18 cellular contexts compared by ENCODE assay signal in the genomic region with DNA sequence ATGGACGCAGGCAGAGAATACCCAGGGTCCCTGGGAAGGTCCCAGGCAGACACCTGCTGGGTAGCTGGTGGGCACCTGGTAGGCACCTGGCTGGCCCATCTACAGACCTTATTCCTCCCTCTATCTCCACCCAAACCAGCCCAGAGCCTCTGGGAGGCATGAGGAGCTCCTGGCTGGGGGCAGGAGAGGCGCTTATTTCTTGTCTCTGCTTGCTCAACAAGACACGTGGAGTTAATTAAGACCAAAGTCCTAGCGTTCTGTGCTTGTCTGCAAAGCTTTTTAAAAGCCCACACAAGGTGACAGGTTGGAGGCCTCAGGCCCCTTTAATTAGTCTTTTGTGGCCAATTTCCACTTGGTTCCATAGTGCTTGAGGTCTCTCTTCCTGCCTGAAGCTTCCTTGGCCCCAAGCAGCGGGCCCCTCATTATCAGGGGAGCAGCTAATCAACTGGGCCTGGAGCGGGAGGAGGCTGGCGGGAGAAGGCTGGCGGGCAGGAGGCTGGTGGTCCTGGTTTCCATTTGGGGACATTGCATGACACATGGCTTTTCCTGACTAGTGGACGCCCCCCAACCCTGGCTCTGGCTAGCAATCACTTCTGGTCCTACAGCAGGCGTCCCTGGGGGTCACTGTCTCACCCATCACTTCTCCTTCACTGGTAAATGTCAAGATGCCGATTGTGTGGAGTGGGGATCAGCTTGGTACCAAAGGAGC.
DNase-seq lines count a peak whose midpoint lies in the region; ATAC-seq and TF ChIP-seq lines count a peak whose summit lies in the region.
"Had no signal": no experiment of that assay in that cellular context is flagged by ENCODE, and none has a peak within 500 bp of the region (broad histone marks: within the 10 kb centered on the region; RNA-seq: fewer than 3 reads in every experiment).

No MANE protein-coding gene starts in this region.

- H3K27me3 ChIP-seq in sigmoid colon, result no peaks in the 10 kb centered on the region
- H3K27me3 ChIP-seq: breast epithelium had no signal

- CTCF ChIA-PET in RWPE1 (lab: Yijun Ruan, JAX), result interaction anchor here (0.7 kb wide), 1 partner anchor 327 kb away, joined by 10 read pairs; no protein-coding TSS in a partner anchor
- CTCF ChIA-PET in activated CD8-positive, alpha-beta T cell treated with anti-CD3 and anti-CD28 coated beads, Interleukin-2, amount 10 ng/mL, durations not matched to agents 7 days and 5 days (lab: Charles Lee), result no interaction called here
- CTCF ChIA-PET in OCI-LY7 (lab: Charles Lee; ENCODE audit: unreplicated experiment), result no interaction called here

- H3K9me3 ChIP-seq in sigmoid colon (no peaks in the 10 kb centered on the region), OCI-LY7 (ENCODE audit: low read length) (no peaks in the 10 kb centered on the region)
- H3K9me3 ChIP-seq: breast epithelium, psoas muscle had no signal

- TF ChIP-seq CTCF in RWPE1 (conservative IDR thresholded peaks at IDR 0.05; ENCODE audit: low read depth) (no peak), foreskin fibroblast (IDR thresholded peaks at IDR 0.05; ENCODE audit: low read depth, low read length) (no peak), sigmoid colon (IDR thresholded peaks at IDR 0.05) (no peak), OCI-LY7 (conservative IDR thresholded peaks at IDR 0.05; ENCODE audit: low read length) (no peak)

- intact Hi-C loops in sigmoid colon (cut with DNase I) (no loop called here), OCI-LY7 (cut with micrococcal nuclease; ENCODE audit: unreplicated experiment) (no loop called here)

- ATAC-seq in GM21717 (IDR thresholded peaks at IDR 0.05; ENCODE audit: unreplicated experiment), result no peak
- ATAC-seq in activated CD8-positive, alpha-beta T cell treated with anti-CD3 and anti-CD28 coated beads, Interleukin-2, amount 10 ng/mL, durations not matched to agents 7 days and 5 days, result no peak
- ATAC-seq: activated CD4-positive, alpha-beta T cell treated with anti-CD3 and anti-CD28 coated beads for 36 hours; psoas muscle had no signal

- H3K4me3 ChIP-seq in foreskin fibroblast (ENCODE audit: low read depth in 1 of 2, low read length in 2 of 2) (no peak overlapping the region), sigmoid colon (no peak overlapping the region), OCI-LY7 (ENCODE audit: low read depth, low read length, poor library complexity, severe bottlenecking) (no peak overlapping the region)
- H3K4me3 ChIP-seq: breast epithelium, psoas muscle had no signal

- H4K20me1 ChIP-seq in OCI-LY7 (ENCODE audit: insufficient read depth, low read length), result no peaks in the 10 kb centered on the region

- H3K27ac ChIP-seq in RWPE1 (peak overlapping the region; percentile 80), sigmoid colon (peak overlapping the region in 1 of 4 donors; percentile 55), OCI-LY7 (ENCODE audit: low read depth, low read length, poor library complexity, severe bottlenecking) (no peak overlapping the region)
- H3K27ac ChIP-seq: psoas muscle had no signal

- no peak overlapping the region for H3K4me2 ChIP-seq in OCI-LY7 (ENCODE audit: low read length)

- no peak for TF ChIP-seq POLR2A in sigmoid colon (IDR thresholded peaks at IDR 0.05)

- TF ChIP-seq EP300 in sigmoid colon (IDR thresholded peaks at IDR 0.05), result no peak

- no peaks in the 10 kb centered on the region for H3K4me1 Mint-ChIP-seq in activated CD8-positive, alpha-beta T cell treated with anti-CD3 and anti-CD28 coated beads, Interleukin-2, amount 10 ng/mL, durations not matched to agents 7 days and 5 days (ENCODE audit: low read depth)
- H3K4me1 Mint-ChIP-seq: activated CD4-positive, alpha-beta T cell treated with anti-CD3 and anti-CD28 coated beads for 36 hours; B cell; naive B cell had no signal

- POLR2A ChIA-PET in RWPE1 (lab: Yijun Ruan, JAX; ENCODE audit: low non-redundant PET), result no interaction called here
- POLR2A ChIA-PET in activated CD8-positive, alpha-beta T cell treated with anti-CD3 and anti-CD28 coated beads, Interleukin-2, amount 10 ng/mL, durations not matched to agents 7 days and 5 days (lab: Charles Lee), result interaction anchor here (0.6 kb wide), 1 partner anchor 10 kb away, joined by 3 read pairs; no protein-coding TSS in a partner anchor
- POLR2A ChIA-PET in OCI-LY7 (lab: Charles Lee), result no interaction called here

- no peak overlapping the region for H3K4me3 Mint-ChIP-seq in activated CD8-positive, alpha-beta T cell treated with anti-CD3 and anti-CD28 coated beads, Interleukin-2, amount 10 ng/mL, durations not matched to agents 7 days and 5 days
- H3K4me3 Mint-ChIP-seq: activated CD4-positive, alpha-beta T cell treated with anti-CD3 and anti-CD28 coated beads for 36 hours; activated naive CD8-positive, alpha-beta T cell; B cell; effector memory CD8-positive, alpha-beta T cell; naive B cell had no signal

- H3K9me2 ChIP-seq in OCI-LY7 (ENCODE audit: insufficient read depth, low read length), result no peaks in the 10 kb centered on the region

- H3K9me3 Mint-ChIP-seq in activated CD8-positive, alpha-beta T cell treated with anti-CD3 and anti-CD28 coated beads, Interleukin-2, amount 10 ng/mL, durations not matched to agents 7 days and 5 days (ENCODE audit: insufficient read depth), result no peaks in the 10 kb centered on the region
- H3K9me3 Mint-ChIP-seq: effector memory CD8-positive, alpha-beta T cell had no signal

- DNase-seq in ELF-1 (ENCODE audit: low read depth, low spot score) (peak; percentile 36), RWPE1 (ENCODE audit: low spot score) (no peak), foreskin fibroblast (peak; percentile 6 to 53), sigmoid colon (peak; percentile 53), NCI-H345 (lab: John Stamatoyannopoulos, UW) (no peak), OCI-LY7 (ENCODE audit: low spot score) (no peak)
- no peak for DNase-seq in activated CD8-positive, alpha-beta T cell treated with anti-CD3 and anti-CD28 coated beads, Interleukin-2, amount 10 ng/mL, durations not matched to agents 7 days and 5 days
- DNase-seq: activated CD4-positive, alpha-beta T cell treated with anti-CD3 and anti-CD28 coated beads for 36 hours; effector memory CD8-positive, alpha-beta T cell; GDM1; naive B cell; NCI-H1417 treated with DMSO at 0.1 percent for 48 hours; NCI-H226 had no signal

- H3K4me1 ChIP-seq in sigmoid colon (peaks cover 0 to 23% (median 16%) of the 10 kb centered on the region in 4 donors), OCI-LY7 (ENCODE audit: insufficient read depth, low read length, poor library complexity, severe bottlenecking) (no peaks in the 10 kb centered on the region)

- no peaks in the 10 kb centered on the region for H3K27me3 Mint-ChIP-seq in activated CD8-positive, alpha-beta T cell treated with anti-CD3 and anti-CD28 coated beads, Interleukin-2, amount 10 ng/mL, durations not matched to agents 7 days and 5 days (ENCODE audit: low read depth)
- H3K27me3 Mint-ChIP-seq: activated CD4-positive, alpha-beta T cell treated with anti-CD3 and anti-CD28 coated beads for 36 hours; activated naive CD8-positive, alpha-beta T cell; B cell had no signal

- 71 to 88% methylated on average over 11 of the region's 11 CpGs for WGBS in sigmoid colon, 2 donors

- no peak overlapping the region for H2AFZ ChIP-seq in OCI-LY7 (ENCODE audit: low read length)

- H3K36me3 ChIP-seq in sigmoid colon (no peaks in the 10 kb centered on the region), OCI-LY7 (ENCODE audit: insufficient read depth, low read length) (no peaks in the 10 kb centered on the region)
- H3K36me3 ChIP-seq: breast epithelium had no signal

- BruUV-seq in OCI-LY7 (replicated peaks; lab: Mats Ljungman, UMichigan), result no TSS peak

- H3K36me3 Mint-ChIP-seq in activated CD8-positive, alpha-beta T cell treated with anti-CD3 and anti-CD28 coated beads, Interleukin-2, amount 10 ng/mL, durations not matched to agents 7 days and 5 days (ENCODE audit: low read depth), result no peaks in the 10 kb centered on the region
- H3K36me3 Mint-ChIP-seq: activated naive CD8-positive, alpha-beta T cell; naive B cell had no signal

- H3K79me2 ChIP-seq in OCI-LY7 (ENCODE audit: insufficient read depth, low read depth, low read length), result no peaks in the 10 kb centered on the region

- H3K27ac Mint-ChIP-seq in activated CD8-positive, alpha-beta T cell treated with anti-CD3 and anti-CD28 coated beads, Interleukin-2, amount 10 ng/mL, durations not matched to agents 7 days and 5 days, result no peak overlapping the region
- H3K27ac Mint-ChIP-seq: activated CD4-positive, alpha-beta T cell treated with anti-CD3 and anti-CD28 coated beads for 36 hours; activated naive CD8-positive, alpha-beta T cell; B cell; effector memory CD8-positive, alpha-beta T cell had no signal

Comparison
In these comparisons a context has a peak if more than half of its experiments do, and no peak if none do; other contexts are left out.
1. DNase-seq: peak in ELF-1 (single experiment), foreskin fibroblast (2 of 2) and sigmoid colon (single experiment); none in RWPE1 (single experiment), activated CD8-positive, alpha-beta T cell treated with anti-CD3 and anti-CD28 coated beads, Interleukin-2, amount 10 ng/mL, durations not matched to agents 7 days and 5 days (single experiment), NCI-H345 (single experiment) and OCI-LY7 (single experiment).